ENCODE assay signal across 10 cellular contexts in genomic region chr1:72280714-72281113, GRCh38.
A peak's percentile ranks its signal among the peaks of the same experiment; 100 is the strongest.
DNase-seq lines count a peak whose midpoint lies in the region; ATAC-seq and TF ChIP-seq lines count a peak whose summit lies in the region.
"Had no signal": no experiment of that assay in that cellular context is flagged by ENCODE, and none has a peak within 500 bp of the region (broad histone marks: within the 10 kb centered on the region; RNA-seq: fewer than 3 reads in every experiment).

No MANE protein-coding gene starts in this region.

- in situ Hi-C loops in astrocyte of the spinal cord (cut with HindIII; ENCODE audit: low sequenced_read_pairs), result no loop called here

- no peak overlapping the region for H3K27ac Mint-ChIP-seq in effector memory CD8-positive, alpha-beta T cell

- no peaks in the 10 kb centered on the region for H3K27me3 Mint-ChIP-seq in effector memory CD8-positive, alpha-beta T cell

- H3K4me1 ChIP-seq in ACC112 (ENCODE audit: control insufficient read depth, insufficient read depth, low read length, unreplicated experiment) (peaks cover 30% of the 10 kb centered on the region), muscle layer of colon (ENCODE audit: insufficient read depth, low read length) (peaks cover 21% of the 10 kb centered on the region)
- H3K4me1 ChIP-seq: parathyroid adenoma had no signal

- peaks cover 0 to 4% of the 10 kb centered on the region in 2 donors for H3K9me3 Mint-ChIP-seq in effector memory CD8-positive, alpha-beta T cell

- H3K79me2 ChIP-seq in ACC112 (ENCODE audit: control insufficient read depth, insufficient read depth, low read length, unreplicated experiment), result peaks cover 23% of the 10 kb centered on the region
- H3K79me2 ChIP-seq: parathyroid adenoma had no signal

- H3K27ac ChIP-seq in ACC112 (ENCODE audit: low read depth, low read length) (no peak overlapping the region), muscle layer of colon (ENCODE audit: low read depth, low read length) (peak overlapping the region; percentile 74)
- H3K27ac ChIP-seq: parathyroid adenoma had no signal

- ATAC-seq in HG02970 (IDR thresholded peaks at IDR 0.05; ENCODE audit: low FRiP score, unreplicated experiment), result no peak
- no peak for ATAC-seq in effector memory CD8-positive, alpha-beta T cell (replicated peaks)

- peak; percentile 74 for DNase-seq in DMS79 treated with DMSO at 0.1 percent for 48 hours (lab: John Stamatoyannopoulos, UW)
- peak; percentile 27 for DNase-seq in astrocyte of the spinal cord (ENCODE audit: low read depth, low spot score)
- DNase-seq in activated CD4-positive, CD25-positive, alpha-beta regulatory T cell treated with anti-CD3 and anti-CD28 coated beads, Interleukin-2, amount 50 U/mL, for 72 hours, result no peak
- no peak for DNase-seq in activated CD4-positive, alpha-beta T cell treated with anti-CD3 and anti-CD28 coated beads for 1 hour
- DNase-seq in effector memory CD8-positive, alpha-beta T cell, result no peak
- DNase-seq: NCI-H226 had no signal

- H3K27me3 ChIP-seq in ACC112 (ENCODE audit: insufficient read depth, low read length), result no peaks in the 10 kb centered on the region
- no peaks in the 10 kb centered on the region for H3K27me3 ChIP-seq in muscle layer of colon (ENCODE audit: control insufficient read depth in 1 of 2, insufficient read depth in 2 of 2, low read length in 2 of 2)

- H3K9me3 ChIP-seq in muscle layer of colon (ENCODE audit: low read length), result no peaks in the 10 kb centered on the region

- no peaks in the 10 kb centered on the region for H3K36me3 Mint-ChIP-seq in effector memory CD8-positive, alpha-beta T cell (ENCODE audit: insufficient read depth)

- no peak overlapping the region for H3K4me3 Mint-ChIP-seq in effector memory CD8-positive, alpha-beta T cell

- peak overlapping the region; percentile 56 for H3K9ac ChIP-seq in muscle layer of colon (ENCODE audit: low read length)
- H3K9ac ChIP-seq: parathyroid adenoma had no signal

- no peaks in the 10 kb centered on the region for H3K36me3 ChIP-seq in ACC112 (ENCODE audit: insufficient read depth, low read length)
- H3K36me3 ChIP-seq in muscle layer of colon (ENCODE audit: insufficient read depth, low read length), result no peaks in the 10 kb centered on the region

- H3K4me3 ChIP-seq in ACC112 (ENCODE audit: low read depth, low read length), result peak overlapping the region; percentile 86
- H3K4me3 ChIP-seq in astrocyte of the spinal cord (ENCODE audit: low read depth, low read length), result peak overlapping the region; percentile 74
- H3K4me3 ChIP-seq in muscle layer of colon (ENCODE audit: low read depth in 1 of 2, low read length in 2 of 2), result peak overlapping the region in 1 of 2 donors; percentile 95

- peak overlapping the region; percentile 63 for H2AFZ ChIP-seq in ACC112 (ENCODE audit: low read length, unreplicated experiment)
- H2AFZ ChIP-seq: parathyroid adenoma had no signal

- no peak for TF ChIP-seq CTCF in astrocyte of the spinal cord (IDR thresholded peaks at IDR 0.05; ENCODE audit: low read depth, low read length)

- peaks cover 7% of the 10 kb centered on the region in 2 donors for H3K4me1 Mint-ChIP-seq in effector memory CD8-positive, alpha-beta T cell (ENCODE audit: low read depth in 2 of 2)

Comparison
In these comparisons a context has a peak if more than half of its experiments do, and no peak if none do; other contexts are left out.
1. DNase-seq: peak in DMS79 treated with DMSO at 0.1 percent for 48 hours (single experiment) and astrocyte of the spinal cord (single experiment); none in activated CD4-positive, CD25-positive, alpha-beta regulatory T cell treated with anti-CD3 and anti-CD28 coated beads, Interleukin-2, amount 50 U/mL, for 72 hours (single experiment), activated CD4-positive, alpha-beta T cell treated with anti-CD3 and anti-CD28 coated beads for 1 hour (single experiment) and effector memory CD8-positive, alpha-beta T cell (0 of 3).